Comparison of ENCODE assay signal across 29 cellular contexts in genomic region chr20:51029556-51029955, GRCh38.
"Had no signal": no experiment of that assay in that cellular context is flagged by ENCODE, and none has a peak within 500 bp of the region (broad histone marks: within the 10 kb centered on the region; RNA-seq: fewer than 3 reads in every experiment).

No MANE protein-coding gene starts in this region.

- ATAC-seq: activated CD4-positive, alpha-beta T cell treated with anti-CD3 and anti-CD28 coated beads for 36 hours; activated CD8-positive, alpha-beta memory T cell treated with anti-CD3 and anti-CD28 coated beads, Interleukin-2, amount 10 ng/mL, durations not matched to agents 7 days and 5 days; activated CD8-positive, alpha-beta T cell treated with anti-CD3 and anti-CD28 coated beads, Interleukin-2, amount 10 ng/mL, durations not matched to agents 7 days and 5 days; activated naive CD8-positive, alpha-beta T cell treated with anti-CD3 and anti-CD28 coated beads, Interleukin-2, amount 50 U/mL, for 24 hours; body of pancreas; esophagus mucosa; foreskin keratinocyte; gastrocnemius medialis; T-cell had no signal

- H3K4me1 ChIP-seq: adrenal gland, body of pancreas, breast epithelium, foreskin keratinocyte, gastrocnemius medialis, heart left ventricle had no signal

- H3K4me3 ChIP-seq: adrenal gland, body of pancreas, breast epithelium, cardiac muscle cell, coronary artery, dorsolateral prefrontal cortex, gastrocnemius medialis, heart left ventricle had no signal

- H3K9me3 ChIP-seq: adrenal gland, body of pancreas, breast epithelium, gastrocnemius medialis, heart left ventricle had no signal

- H3K27ac ChIP-seq: adrenal gland, body of pancreas, breast epithelium, cardiac muscle cell, coronary artery, dorsolateral prefrontal cortex, foreskin keratinocyte, gastrocnemius medialis, heart left ventricle had no signal

- H3K36me3 ChIP-seq: adrenal gland, breast epithelium, cardiac muscle cell, gastrocnemius medialis, heart left ventricle had no signal

- H3K27me3 ChIP-seq: body of pancreas had no signal

- DNase-seq: activated CD4-positive, alpha-beta memory T cell treated with anti-CD3 and anti-CD28 coated beads for 36 hours; activated CD4-positive, alpha-beta T cell treated with anti-CD3 and anti-CD28 coated beads for 36 hours; activated CD4-positive, alpha-beta T cell treated with anti-CD3 and anti-CD28 coated beads, Interleukin-2, amount 10 ng/mL, durations not matched to agents 24 days and 14 days; activated CD4-positive, CD25-positive, alpha-beta regulatory T cell; activated CD4-positive, CD25-positive, alpha-beta regulatory T cell treated with anti-CD3 and anti-CD28 coated beads, Interleukin-2, amount 50 U/mL, for 72 hours; activated CD8-positive, alpha-beta memory T cell treated with anti-CD3 and anti-CD28 coated beads, Interleukin-2, amount 10 ng/mL, durations not matched to agents 7 days and 5 days; activated CD8-positive, alpha-beta memory T cell treated with anti-CD3 and anti-CD28 coated beads, Interleukin-2, amount 50 U/mL, for 4 hours; activated CD8-positive, alpha-beta T cell treated with anti-CD3 and anti-CD28 coated beads, Interleukin-2, amount 10 ng/mL, durations not matched to agents 7 days and 5 days; activated effector memory CD4-positive, alpha-beta T cell treated with anti-CD3 and anti-CD28 coated beads, Interleukin-2, amount 50 U/mL, for 16 hours; activated naive CD4-positive, alpha-beta T cell treated with anti-CD3 and anti-CD28 coated beads for 36 hours; activated naive CD8-positive, alpha-beta T cell treated with anti-CD3 and anti-CD28 coated beads for 36 hours; activated naive CD8-positive, alpha-beta T cell treated with anti-CD3 and anti-CD28 coated beads, Interleukin-2, amount 50 U/mL, for 24 hours; activated T-cell treated with anti-CD3 and anti-CD28 coated beads, Interleukin-2, amount 50 U/mL, for 1 hour; activated T-cell treated with anti-CD3 and anti-CD28 coated beads, Interleukin-2, amount 50 U/mL, for 48 hours; adrenal gland; amygdala; aorta; body of pancreas; dorsolateral prefrontal cortex; effector memory CD4-positive, alpha-beta T cell; foreskin keratinocyte; gastrocnemius medialis; glutamatergic neuron; heart left ventricle; T-cell had no signal
